Comparison of ENCODE assay signal across 8 cellular contexts in genomic region chr17:67994827-67995567, GRCh38. TPM values are rescaled to one million over a fixed set of nuclear protein-coding genes. Genes with fewer than 3 reads are reported as not detected.
DNase-seq lines count a peak whose midpoint lies in the region; ATAC-seq and TF ChIP-seq lines count a peak whose summit lies in the region.

No MANE protein-coding gene starts in this region.

- peak overlapping the region; percentile 70 for H3K4me3 ChIP-seq in CD8-positive, alpha-beta T cell (ENCODE audit: low read depth, low read length)
- peak overlapping the region; percentile 84 for H3K4me3 ChIP-seq in left ventricle myocardium inferior

- H3K27me3 ChIP-seq in CD8-positive, alpha-beta T cell (ENCODE audit: insufficient read depth, low read length), result no peaks in the 10 kb centered on the region
- H3K27me3 ChIP-seq in left ventricle myocardium inferior (ENCODE audit: low read depth), result no peaks in the 10 kb centered on the region

- ATAC-seq in CD8-positive, alpha-beta T cell, result no peak

- H3K9me3 ChIP-seq in CD8-positive, alpha-beta T cell (ENCODE audit: low read length), result no peaks in the 10 kb centered on the region
- H3K9me3 ChIP-seq in left ventricle myocardium inferior (replicated peaks), result no peaks in the 10 kb centered on the region

- no peak overlapping the region for H3K27ac ChIP-seq in CD8-positive, alpha-beta T cell (ENCODE audit: low read depth, low read length)
- H3K27ac ChIP-seq in left ventricle myocardium inferior (replicated peaks), result peak overlapping the region; percentile 97

- H3K27ac Mint-ChIP-seq in CD8-positive, alpha-beta T cell, result no peak overlapping the region
- no peak overlapping the region for H3K27ac Mint-ChIP-seq in activated naive CD8-positive, alpha-beta T cell

- H3K4me1 Mint-ChIP-seq in CD8-positive, alpha-beta T cell (ENCODE audit: low read depth), result peaks cover 32% of the 10 kb centered on the region
- H3K4me1 Mint-ChIP-seq in activated naive CD8-positive, alpha-beta T cell (ENCODE audit: low read depth), result peaks cover 32% of the 10 kb centered on the region

- intact Hi-C loops in CD8-positive, alpha-beta T cell (cut with DNase I, micrococcal nuclease), result loop anchor here (1.0 to 5.0 kb wide), 3 partner anchors 16 to 1332 kb away; partner anchors contain the start of gene ABCA5 (in 2 of the 2)
- intact Hi-C loops in left ventricle myocardium inferior (cut with micrococcal nuclease), result no loop called here

- peaks cover 5% of the 10 kb centered on the region for H3K36me3 Mint-ChIP-seq in CD8-positive, alpha-beta T cell
- H3K36me3 Mint-ChIP-seq in activated naive CD8-positive, alpha-beta T cell, result no peaks in the 10 kb centered on the region

- peaks cover 28% of the 10 kb centered on the region for H3K4me1 ChIP-seq in CD8-positive, alpha-beta T cell (ENCODE audit: insufficient read depth, low read length)
- H3K4me1 ChIP-seq in left ventricle myocardium inferior, result peaks cover 42% of the 10 kb centered on the region

- H3K9me3 Mint-ChIP-seq in CD8-positive, alpha-beta T cell, result no peaks in the 10 kb centered on the region
- no peaks in the 10 kb centered on the region for H3K9me3 Mint-ChIP-seq in activated naive CD8-positive, alpha-beta T cell (ENCODE audit: low read depth)

- H3K27me3 Mint-ChIP-seq in CD8-positive, alpha-beta T cell (ENCODE audit: low read depth), result peaks cover 20% of the 10 kb centered on the region
- H3K27me3 Mint-ChIP-seq in activated naive CD8-positive, alpha-beta T cell, result peaks cover 17% of the 10 kb centered on the region

- no peak for TF ChIP-seq CTCF in CD8-positive, alpha-beta T cell (IDR thresholded peaks at IDR 0.05)
- TF ChIP-seq CTCF in left ventricle myocardium inferior (IDR thresholded peaks at IDR 0.05; ENCODE audit: borderline replicate concordance), result no peak

- H3K36me3 ChIP-seq in CD8-positive, alpha-beta T cell (ENCODE audit: insufficient read depth, low read length), result no peaks in the 10 kb centered on the region
- peaks cover 5% of the 10 kb centered on the region for H3K36me3 ChIP-seq in left ventricle myocardium inferior

- peak overlapping the region; percentile 86 for H3K4me3 Mint-ChIP-seq in CD8-positive, alpha-beta T cell
- H3K4me3 Mint-ChIP-seq in activated naive CD8-positive, alpha-beta T cell, result peak overlapping the region; percentile 88

- DNase-seq in CD8-positive, alpha-beta T cell, result no peak
- DNase-seq in HuH-7 (ENCODE audit: low spot score) (peak; percentile 29), left ventricle myocardium inferior (no peak), renal cortical epithelial cell (ENCODE audit: low read depth) (peak; percentile 89), Kasumi-1 (lab: John Stamatoyannopoulos, UW) (no peak), NCI-H187 treated with DMSO at 0.1 percent for 48 hours (lab: John Stamatoyannopoulos, UW) (no peak), GF-D8 (lab: John Stamatoyannopoulos, UW) (no peak)

- CTCF ChIA-PET in CD8-positive, alpha-beta T cell (lab: Charles Lee), result interaction anchor here (0.5 to 1.4 kb wide), 3 partner anchors 15 to 29 kb away, joined by 3 read pairs; no protein-coding TSS in a partner anchor

- POLR2A ChIA-PET in CD8-positive, alpha-beta T cell (lab: Charles Lee), result interaction anchor here (1.8 kb wide), 2 partner anchors 25 to 41 kb away, joined by 4 to 6 read pairs; partner anchors contain the start of gene KPNA2

RNA-seq across cellular contexts. Expression of gene C17orf58, which starts 1.3 kb away (rescaled TPM):
- under 1 TPM; 0.19 to 0.30 TPM for total RNA-seq in CD8-positive, alpha-beta T cell
- total RNA-seq in left ventricle myocardium inferior, result 6.6 TPM
- 8.5 and 9.7 TPM in 2 replicates for total RNA-seq in renal cortical epithelial cell

RNA-seq across cellular contexts. Expression of gene KPNA2, which starts 40.5 kb away (rescaled TPM):
- 100 to 1,000 TPM; 111 to 121 TPM for total RNA-seq in CD8-positive, alpha-beta T cell
- total RNA-seq in left ventricle myocardium inferior (19.2 TPM), renal cortical epithelial cell (72.1 and 115 TPM in 2 replicates)

Comparison
In these comparisons a context has a peak if more than half of its experiments do, and no peak if none do; other contexts are left out.
1. DNase-seq: peak in HuH-7 (single experiment) and renal cortical epithelial cell (single experiment); none in CD8-positive, alpha-beta T cell (0 of 7), left ventricle myocardium inferior (single experiment), Kasumi-1 (0 of 2), NCI-H187 treated with DMSO at 0.1 percent for 48 hours (single experiment) and GF-D8 (single experiment).